In genomic region chr18:11654736-11655604, GRCh38 we compare ENCODE assay signal across 8 cellular contexts. TPM values are rescaled to one million over a fixed set of nuclear protein-coding genes. Genes with fewer than 3 reads are reported as not detected.
DNase-seq lines count a peak whose midpoint lies in the region; ATAC-seq and TF ChIP-seq lines count a peak whose summit lies in the region.

No MANE protein-coding gene starts in this region.

- dilution Hi-C loops in IMR-90 (cut with HindIII; ENCODE audit: low sequenced_read_pairs, unreplicated experiment) = no loop called here

- peak; percentile 64 for TF ChIP-seq CTCF in IMR-90 (conservative IDR thresholded peaks at IDR 0.05; ENCODE audit: low read depth, low read length)
- TF ChIP-seq CTCF in coronary artery (IDR thresholded peaks at IDR 0.05) = peak; percentile 76
- peak; percentile 81 for TF ChIP-seq CTCF in lower lobe of right lung (IDR thresholded peaks at IDR 0.05)

- TF ChIP-seq POLR2A in IMR-90 (IDR thresholded peaks at IDR 0.05; ENCODE audit: low read depth, low read length) = no peak

- no peak overlapping the region for H2BK5ac ChIP-seq in IMR-90 (ENCODE audit: low read depth, low read length, poor library complexity, severe bottlenecking)

- intact Hi-C loops in IMR-90 (cut with micrococcal nuclease) = loop anchor here (1.0 to 5.0 kb wide), 5 partner anchors 77 to 582 kb away; no protein-coding TSS in a partner anchor
- intact Hi-C loops in lower lobe of right lung (cut with DNase I) = no loop called here

- no TSS peak for BruUV-seq in IMR-90 (replicated peaks; lab: Mats Ljungman, UMichigan)

- H2BK120ac ChIP-seq in IMR-90 (ENCODE audit: low read depth, low read length) = no peak overlapping the region

- H3K9ac ChIP-seq in IMR-90 (ENCODE audit: low read depth, low read length) = no peak overlapping the region

- no peak overlapping the region for H2AK5ac ChIP-seq in IMR-90 (ENCODE audit: low read depth, low read length)

- H3K79me1 ChIP-seq in IMR-90 (ENCODE audit: low read depth in 1 of 2, low read length in 2 of 2) = no peaks in the 10 kb centered on the region

- TF ChIP-seq RAD21 in IMR-90 (IDR thresholded peaks at IDR 0.05; ENCODE audit: low read length) = peak; percentile 75

- H3K9me3 ChIP-seq in IMR-90 (ENCODE audit: control insufficient read depth, insufficient read depth, low read length) (0 out of 2 replicates have a peak, but pooled peaks cover under 1% of the 10 kb centered on the region), lower lobe of right lung (no peaks in the 10 kb centered on the region)

- in situ Hi-C loops in IMR-90 (cut with MboI; ENCODE audit: low sequenced_read_pairs) = no loop called here

- peak overlapping the region; percentile 67 for H2AFZ ChIP-seq in IMR-90 (replicated peaks; ENCODE audit: low read length, poor library complexity)

- H3K23ac ChIP-seq in IMR-90 (ENCODE audit: low read depth, low read length) = no peak overlapping the region

- H4K20me1 ChIP-seq in IMR-90 (ENCODE audit: insufficient read depth, low read length) = no peaks in the 10 kb centered on the region

- H3K36me3 ChIP-seq in IMR-90 (ENCODE audit: control insufficient read depth, insufficient read depth, low read length) (no peaks in the 10 kb centered on the region), lower lobe of right lung (no peaks in the 10 kb centered on the region)

- DNase-seq in DMS114 treated with DMSO at 0.1 percent for 48 hours (lab: John Stamatoyannopoulos, UW; ENCODE audit: unreplicated experiment) (peak; percentile 24), IMR-90 (peak; percentile 4), UCSD-AML1 (lab: John Stamatoyannopoulos, UW; ENCODE audit: unreplicated experiment) (peak; percentile 37), coronary artery (ENCODE audit: low spot score) (no peak), lower lobe of right lung (peak; percentile 70), GF-D8 (lab: John Stamatoyannopoulos, UW) (no peak)
- DNase-seq in stimulated activated CD8-positive, alpha-beta memory T cell treated with anti-CD3 and anti-CD28 coated beads, Interleukin-15, amount 100 ng/mL, for 24 hours (ENCODE audit: low read depth) = peak; percentile 36

- no peak overlapping the region for H4K8ac ChIP-seq in IMR-90 (ENCODE audit: low read depth in 2 of 2, low read length in 2 of 2)

- H3K4me1 ChIP-seq in IMR-90 (ENCODE audit: control insufficient read depth, insufficient read depth, low read length) (no peaks in the 10 kb centered on the region), lower lobe of right lung (no peaks in the 10 kb centered on the region)

- H3K27ac ChIP-seq in IMR-90 (ENCODE audit: insufficient read depth, low read length) (no peak overlapping the region), coronary artery (no peak overlapping the region), lower lobe of right lung (no peak overlapping the region)

- H3K56ac ChIP-seq in IMR-90 (ENCODE audit: extremely low read depth, insufficient read depth, low read length) = no peak overlapping the region

- no peak overlapping the region for H2AK9ac ChIP-seq in IMR-90 (replicated peaks; ENCODE audit: low read depth, low read length, poor library complexity)

- H3K9me1 ChIP-seq in IMR-90 (ENCODE audit: insufficient read depth, low read length) = no peaks in the 10 kb centered on the region

- CTCF ChIA-PET in IMR-90 (lab: Yijun Ruan, JAX) = interaction anchor here (0.5 to 2.1 kb wide), 7 partner anchors 11 to 582 kb away, joined by 3 to 11 read pairs (median 4); no protein-coding TSS in a partner anchor

- H3K18ac ChIP-seq in IMR-90 (ENCODE audit: low read depth, low read length) = no peak overlapping the region

- ATAC-seq in IMR-90 (ENCODE audit: low read depth) = peak; percentile 93
- peak; percentile 72 to 84 for ATAC-seq in lower lobe of right lung
- no peak for ATAC-seq in GM19324 (IDR thresholded peaks at IDR 0.05; ENCODE audit: low FRiP score, unreplicated experiment)

- no peak overlapping the region for H4K5ac ChIP-seq in IMR-90 (ENCODE audit: low read depth, low read length)

- no peak overlapping the region for H3K4ac ChIP-seq in IMR-90 (ENCODE audit: low read depth, low read length)

- H3K14ac ChIP-seq in IMR-90 (replicated peaks; ENCODE audit: low read depth, low read length) = no peak overlapping the region

- H2BK15ac ChIP-seq in IMR-90 (ENCODE audit: low read depth, low read length) = no peak overlapping the region

- H3K27me3 ChIP-seq in IMR-90 (ENCODE audit: control insufficient read depth, insufficient read depth, low read length) = peaks cover 44% of the 10 kb centered on the region
- H3K27me3 ChIP-seq in lower lobe of right lung (ENCODE audit: low read depth) = no peaks in the 10 kb centered on the region

- no peak overlapping the region for H2BK20ac ChIP-seq in IMR-90 (ENCODE audit: low read depth, low read length)

- H3K4me2 ChIP-seq in IMR-90 (ENCODE audit: low read depth, low read length) = peak overlapping the region; percentile 43; the same call in 1 of the 2 replicates

- no peak overlapping the region for H4K91ac ChIP-seq in IMR-90 (ENCODE audit: insufficient read depth, low read depth, low read length)

- POLR2A ChIA-PET in IMR-90 (lab: Charles Lee; ENCODE audit: unreplicated experiment) = no interaction called here

- H3K4me3 ChIP-seq in IMR-90 (ENCODE audit: insufficient read depth, low read depth, low read length) = no peak overlapping the region
- peak overlapping the region; percentile 44 for H3K4me3 ChIP-seq in coronary artery
- no peak overlapping the region for H3K4me3 ChIP-seq in lower lobe of right lung

- WGBS in IMR-90 (ENCODE audit: extremely low coverage in 2 of 2, insufficient read length in 1 of 2), 2 experiments = 78% methylated on average over 4 of the region's 32 CpGs; no CpG with 5 or more reads in 1 of the 2 experiments

TF ChIP-seq in IMR-90, 13 proteins besides CTCF, POLR2A, EP300 and RAD21:
- TF ChIP-seq SMC3 (IDR thresholded peaks at IDR 0.05; ENCODE audit: low read depth, low read length) (peak; percentile 47), ELK1 (IDR thresholded peaks at IDR 0.05; ENCODE audit: borderline replicate concordance, low read depth, low read length) (no peak)
TF ChIP-seq in IMR-90: peak in this region for 1.

RNA-seq across cellular contexts. Expression of gene GNAL, which starts 34.1 kb away (rescaled TPM):
- total RNA-seq in IMR-90 (2012; rRNA removed) (0.28 and 0.36 TPM in 2 replicates), lower lobe of right lung (5.6 TPM)
- polyA plus RNA-seq in IMR-90 (2012; rRNA removed) = 0.11 and 0.15 TPM in 2 replicates
- 0.03 and 0.10 TPM in 2 replicates for polyA plus RNA-seq in IMR-90 (2012; cell fraction: cytosol; rRNA removed)
- 0.08 and 0.39 TPM in 2 replicates for polyA plus RNA-seq in IMR-90 (2012; cell fraction: nucleus; rRNA removed; ENCODE audit: low replicate concordance)

RNA-seq across cellular contexts. Expression of gene SLC35G4, which starts 45.6 kb away (rescaled TPM):
- total RNA-seq in IMR-90 (2012; rRNA removed) (not detected in 2 replicates), lower lobe of right lung (not detected)
- not detected in 2 replicates for polyA plus RNA-seq in IMR-90 (2012; rRNA removed)
- polyA plus RNA-seq in IMR-90 (2012; cell fraction: cytosol; rRNA removed) = not detected in 2 replicates
- polyA plus RNA-seq in IMR-90 (2012; cell fraction: nucleus; rRNA removed; ENCODE audit: low replicate concordance) = not detected in 2 replicates

Comparison
In these comparisons a context has a peak if more than half of its experiments do, and no peak if none do; other contexts are left out.
1. DNase-seq: peak in DMS114 treated with DMSO at 0.1 percent for 48 hours (single experiment), IMR-90 (single experiment), UCSD-AML1 (single experiment), lower lobe of right lung (single experiment) and stimulated activated CD8-positive, alpha-beta memory T cell treated with anti-CD3 and anti-CD28 coated beads, Interleukin-15, amount 100 ng/mL, for 24 hours (single experiment); none in coronary artery (single experiment) and GF-D8 (single experiment).
2. Peak in every context shown above with its lines, with median percentiles within 50 percentile points of each other: CTCF ChIP-seq.